In the genomic region with DNA sequence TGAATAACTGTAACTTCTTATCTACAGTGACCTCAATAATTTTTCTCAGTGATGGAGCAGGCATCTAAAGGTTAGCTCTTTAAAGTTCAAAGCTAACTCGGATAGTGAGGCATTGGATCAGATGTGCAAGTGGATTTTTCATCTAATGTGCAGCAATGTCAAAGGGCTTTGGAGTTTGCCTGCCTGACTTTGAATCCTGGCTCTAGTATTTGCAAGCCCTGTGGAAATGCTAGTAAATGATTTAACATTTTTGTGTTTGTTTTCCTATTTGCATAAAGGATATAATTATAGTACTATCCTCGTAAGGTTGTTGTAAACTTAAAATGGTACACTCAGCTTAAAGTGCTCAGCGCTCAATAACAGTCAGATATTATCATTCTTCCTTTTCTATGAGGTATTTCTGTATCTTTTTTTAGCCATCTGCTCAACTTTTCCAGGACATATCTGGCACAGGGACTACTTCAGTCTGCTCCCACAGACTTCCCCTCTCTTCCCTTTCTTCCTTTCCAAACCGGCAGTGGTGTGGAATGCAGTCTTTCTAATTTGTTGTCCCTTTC, we compare ENCODE assay signal across 18 cellular contexts.
DNase-seq lines count a peak whose midpoint lies in the region; ATAC-seq, FAIRE-seq and TF ChIP-seq lines count a peak whose summit lies in the region.
"Had no signal": no experiment of that assay in that cellular context is flagged by ENCODE, and none has a peak within 500 bp of the region (broad histone marks: within the 10 kb centered on the region; RNA-seq: fewer than 3 reads in every experiment).

No MANE protein-coding gene starts in this region.

- BruUV-seq in endothelial cell of umbilical vein (replicated peaks; lab: Mats Ljungman, UMichigan) = no TSS peak

- no peaks in the 10 kb centered on the region for H3K9me1 ChIP-seq in endothelial cell of umbilical vein (replicated peaks; ENCODE audit: control insufficient read depth, extremely low read depth, insufficient read depth, low read length)

- no peak for ATAC-seq in GM21717 (IDR thresholded peaks at IDR 0.05; ENCODE audit: unreplicated experiment)
- ATAC-seq: activated T-cell treated with anti-CD3 and anti-CD28 coated beads, Interleukin-2, amount 50 U/mL, for 4 hours; gastrocnemius medialis; HCT116; naive thymus-derived CD8-positive, alpha-beta T cell had no signal

- TF ChIP-seq RAD21 in liver (IDR thresholded peaks at IDR 0.05) = peak; percentile 65 to 68

- H3K4me3 ChIP-seq in endothelial cell of umbilical vein (replicated peaks in 1 of 3; ENCODE audit: insufficient read depth in 1 of 3, low read depth in 1 of 3, low read length in 3 of 3) (no peak overlapping the region), liver (ENCODE audit: low read depth in 1 of 3, low read length in 3 of 3) (peak overlapping the region in 2 of 3 donors; percentile 35 to 48), tibial artery (peak overlapping the region in 1 of 2 donors; percentile 16), MM.1S (ENCODE audit: low read length) (no peak overlapping the region)
- H3K4me3 ChIP-seq: gastrocnemius medialis had no signal

- H3K4me1 Mint-ChIP-seq in activated CD4-positive, alpha-beta memory T cell treated with anti-CD3 and anti-CD28 coated beads, Interleukin-2, amount 10 ng/mL, durations not matched to agents 7 days and 5 days = no peaks in the 10 kb centered on the region
- H3K4me1 Mint-ChIP-seq: CD8-positive, alpha-beta memory T cell; naive thymus-derived CD8-positive, alpha-beta T cell had no signal

- no peaks in the 10 kb centered on the region for H3K9me2 ChIP-seq in MM.1S (replicated peaks; ENCODE audit: insufficient read depth, low read length)

- no peak overlapping the region for H3K27ac Mint-ChIP-seq in activated CD4-positive, alpha-beta memory T cell treated with anti-CD3 and anti-CD28 coated beads, Interleukin-2, amount 10 ng/mL, durations not matched to agents 7 days and 5 days
- H3K27ac Mint-ChIP-seq: CD8-positive, alpha-beta memory T cell; naive thymus-derived CD8-positive, alpha-beta T cell; T-helper 1 cell treated with Interleukin-12 subunit alpha and Interleukin-12 subunit beta and Interleukin-4 antibody, amounts not matched to agents 30 μg/mL and 1 μg/mL, for 36 hours had no signal

- WGBS in liver = 13% methylated on average over 4 of the region's 4 CpGs

- H2AFZ ChIP-seq in endothelial cell of umbilical vein (ENCODE audit: low read depth, low read length) (peak overlapping the region; percentile 49), MM.1S (ENCODE audit: low read length) (no peak overlapping the region)

- no peaks in the 10 kb centered on the region for H4K20me1 ChIP-seq in endothelial cell of umbilical vein (replicated peaks; ENCODE audit: control insufficient read depth, extremely low read depth, insufficient read depth, low read length)
- H4K20me1 ChIP-seq in MM.1S (ENCODE audit: insufficient read depth, low read length) = no peaks in the 10 kb centered on the region

- H3K27me3 ChIP-seq in endothelial cell of umbilical vein (ENCODE audit: control insufficient read depth in 2 of 2, insufficient read depth in 2 of 2, low read length in 2 of 2) (no peaks in the 10 kb centered on the region), liver (ENCODE audit: control insufficient read depth in 4 of 4, insufficient read depth in 4 of 4, low read length in 3 of 4) (no peaks in the 10 kb centered on the region), tibial artery (no peaks in the 10 kb centered on the region), MM.1S (replicated peaks; ENCODE audit: insufficient read depth, low read length) (no peaks in the 10 kb centered on the region)
- H3K27me3 ChIP-seq: gastrocnemius medialis had no signal

- H3K36me3 ChIP-seq in endothelial cell of umbilical vein (ENCODE audit: control insufficient read depth in 2 of 2, extremely low read depth in 1 of 2, insufficient read depth in 2 of 2, low read length in 2 of 2) (no peaks in the 10 kb centered on the region), liver (ENCODE audit: control insufficient read depth in 4 of 4, insufficient read depth in 3 of 4, low read depth in 1 of 4, low read length in 3 of 4) (no peaks in the 10 kb centered on the region), tibial artery (no peaks in the 10 kb centered on the region), MM.1S (replicated peaks; ENCODE audit: insufficient read depth, low read length) (no peaks in the 10 kb centered on the region)
- H3K36me3 ChIP-seq: gastrocnemius medialis had no signal

- no peaks in the 10 kb centered on the region for H3F3A ChIP-seq in MM.1S (ENCODE audit: insufficient read depth, low read length)

- TF ChIP-seq CTCF in endothelial cell of umbilical vein (IDR thresholded peaks at IDR 0.05; ENCODE audit: extremely low read depth in 1 of 2, insufficient read depth in 1 of 2, low read depth in 1 of 2, low read length in 2 of 2) = no peak
- no peak for TF ChIP-seq CTCF in liver (IDR thresholded peaks at IDR 0.05; ENCODE audit: low read depth, low read length, missing input control)
- no peak for TF ChIP-seq CTCF in tibial artery (IDR thresholded peaks at IDR 0.05)
- no peak for TF ChIP-seq CTCF in MM.1S (IDR thresholded peaks at IDR 0.05; ENCODE audit: low read length)

- H3K4me3 Mint-ChIP-seq in activated CD4-positive, alpha-beta memory T cell treated with anti-CD3 and anti-CD28 coated beads, Interleukin-2, amount 10 ng/mL, durations not matched to agents 7 days and 5 days = no peak overlapping the region
- H3K4me3 Mint-ChIP-seq: activated T-cell treated with anti-CD3 and anti-CD28 coated beads, Interleukin-2, amount 50 U/mL, for 4 hours; CD8-positive, alpha-beta memory T cell; naive thymus-derived CD8-positive, alpha-beta T cell; T-helper 1 cell treated with Interleukin-12 subunit alpha and Interleukin-12 subunit beta and Interleukin-4 antibody, amounts not matched to agents 30 μg/mL and 1 μg/mL, for 36 hours had no signal

- CTCF ChIA-PET in endothelial cell of umbilical vein (lab: Charles Lee) = no interaction called here
- CTCF ChIA-PET in activated CD4-positive, alpha-beta memory T cell treated with anti-CD3 and anti-CD28 coated beads, Interleukin-2, amount 10 ng/mL, durations not matched to agents 7 days and 5 days (lab: Charles Lee) = no interaction called here

- dilution Hi-C loops in endothelial cell of umbilical vein (cut with MboI; ENCODE audit: extremely low pct_ligation_motif_present, low sequenced_read_pairs) = no loop called here

- H3K27ac ChIP-seq in endothelial cell of umbilical vein (ENCODE audit: insufficient read depth, low read depth, low read length) (no peak overlapping the region), liver (ENCODE audit: low read depth in 1 of 2, low read length in 2 of 2) (peak overlapping the region; percentile 74 to 80), tibial artery (peak overlapping the region; percentile 23 to 52), MM.1S (ENCODE audit: low read length) (no peak overlapping the region)
- H3K27ac ChIP-seq: gastrocnemius medialis had no signal

- intact Hi-C loops in endothelial cell of umbilical vein (cut with micrococcal nuclease) (no loop called here), tibial artery (cut with DNase I; ENCODE audit: low total_unique reads) (no loop called here)

- H3K79me2 ChIP-seq in endothelial cell of umbilical vein (ENCODE audit: control insufficient read depth, insufficient read depth, low read length) (no peaks in the 10 kb centered on the region), MM.1S (ENCODE audit: low read length) (no peaks in the 10 kb centered on the region)

- no peak overlapping the region for H3K9ac ChIP-seq in endothelial cell of umbilical vein (replicated peaks; ENCODE audit: extremely low read depth, insufficient read depth, low read length)
- H3K9ac ChIP-seq in liver (ENCODE audit: low read depth in 1 of 2, low read length in 2 of 2) = peak overlapping the region in 1 of 2 donors; percentile 66
- no peak overlapping the region for H3K9ac ChIP-seq in MM.1S (ENCODE audit: low read length)

- POLR2A ChIA-PET in endothelial cell of umbilical vein (lab: Charles Lee) = no interaction called here
- POLR2A ChIA-PET in activated CD4-positive, alpha-beta memory T cell treated with anti-CD3 and anti-CD28 coated beads, Interleukin-2, amount 10 ng/mL, durations not matched to agents 7 days and 5 days (lab: Charles Lee) = no interaction called here

- H3K36me3 Mint-ChIP-seq in activated CD4-positive, alpha-beta memory T cell treated with anti-CD3 and anti-CD28 coated beads, Interleukin-2, amount 10 ng/mL, durations not matched to agents 7 days and 5 days (ENCODE audit: low read depth) = no peaks in the 10 kb centered on the region
- H3K36me3 Mint-ChIP-seq: naive thymus-derived CD8-positive, alpha-beta T cell had no signal

- H3K9me3 Mint-ChIP-seq in activated CD4-positive, alpha-beta memory T cell treated with anti-CD3 and anti-CD28 coated beads, Interleukin-2, amount 10 ng/mL, durations not matched to agents 7 days and 5 days = no peaks in the 10 kb centered on the region
- H3K9me3 Mint-ChIP-seq: activated T-cell treated with anti-CD3 and anti-CD28 coated beads, Interleukin-2, amount 50 U/mL, for 4 hours; CD8-positive, alpha-beta memory T cell; naive thymus-derived CD8-positive, alpha-beta T cell; T-helper 1 cell treated with Interleukin-12 subunit alpha and Interleukin-12 subunit beta and Interleukin-4 antibody, amounts not matched to agents 30 μg/mL and 1 μg/mL, for 36 hours had no signal

- peaks cover 6% of the 10 kb centered on the region for H3K27me3 Mint-ChIP-seq in activated CD4-positive, alpha-beta memory T cell treated with anti-CD3 and anti-CD28 coated beads, Interleukin-2, amount 10 ng/mL, durations not matched to agents 7 days and 5 days

- TF ChIP-seq POLR2A in endothelial cell of umbilical vein (IDR thresholded peaks at IDR 0.05; ENCODE audit: low read depth, low read length) = no peak

- no peak overlapping the region for H3K4me2 ChIP-seq in endothelial cell of umbilical vein (ENCODE audit: insufficient read depth, low read length)
- no peak overlapping the region for H3K4me2 ChIP-seq in MM.1S (ENCODE audit: low read depth, low read length)

- peak; percentile 36 for DNase-seq in NCI-H69 (lab: John Stamatoyannopoulos, UW)
- peak; percentile 70 for DNase-seq in endothelial cell of umbilical vein (ENCODE audit: low read depth, low spot score)
- DNase-seq in tibial artery = no peak
- no peak for DNase-seq in activated CD4-positive, alpha-beta memory T cell treated with anti-CD3 and anti-CD28 coated beads, Interleukin-2, amount 10 ng/mL, durations not matched to agents 7 days and 5 days
- no peak for DNase-seq in MM.1S
- DNase-seq: activated CD4-positive, alpha-beta T cell treated with anti-CD3 and anti-CD28 coated beads for 48 hours; activated T-cell treated with anti-CD3 and anti-CD28 coated beads, Interleukin-2, amount 50 U/mL, for 4 hours; CD8-positive, alpha-beta memory T cell; gastrocnemius medialis; GDM1; islet precursor cell; naive thymus-derived CD8-positive, alpha-beta T cell; NCI-H345 had no signal

- H3K4me1 ChIP-seq in endothelial cell of umbilical vein (ENCODE audit: control insufficient read depth, extremely low read depth, insufficient read depth, low read length) (no peaks in the 10 kb centered on the region), liver (ENCODE audit: control insufficient read depth in 4 of 4, insufficient read depth in 4 of 4, low read length in 3 of 4) (peaks cover 3 to 67% (median 43%) of the 10 kb centered on the region in 4 donors), tibial artery (peaks cover 0 to 42% (median 12%) of the 10 kb centered on the region in 4 donors), MM.1S (ENCODE audit: low read length) (no peaks in the 10 kb centered on the region)

- FAIRE-seq in endothelial cell of umbilical vein (lab: Jason Lieb, UNC) = peak; percentile 15
- FAIRE-seq: HTR-8/SVneo had no signal

- H3K9me3 ChIP-seq in endothelial cell of umbilical vein (replicated peaks; ENCODE audit: control insufficient read depth, insufficient read depth, low read length) (no peaks in the 10 kb centered on the region), liver (ENCODE audit: control insufficient read depth in 4 of 4, low read length in 3 of 4) (no peaks in the 10 kb centered on the region), tibial artery (no peaks in the 10 kb centered on the region), MM.1S (replicated peaks; ENCODE audit: insufficient read depth, low read length) (no peaks in the 10 kb centered on the region)
- H3K9me3 ChIP-seq: gastrocnemius medialis had no signal

Comparison
In these comparisons a context has a peak if more than half of its experiments do, and no peak if none do; other contexts are left out.
1. DNase-seq: peak in NCI-H69 (single experiment) and endothelial cell of umbilical vein (single experiment); none in tibial artery (0 of 2), activated CD4-positive, alpha-beta memory T cell treated with anti-CD3 and anti-CD28 coated beads, Interleukin-2, amount 10 ng/mL, durations not matched to agents 7 days and 5 days (single experiment) and MM.1S (single experiment).
2. H3K27ac ChIP-seq: peak in liver (2 of 2) and tibial artery (2 of 2); none in endothelial cell of umbilical vein (single experiment) and MM.1S (single experiment).
3. H3K4me3 ChIP-seq: peak in liver (2 of 3); none in endothelial cell of umbilical vein (0 of 3) and MM.1S (single experiment).